30 cellular contexts compared by ENCODE assay signal in the genomic region with DNA sequence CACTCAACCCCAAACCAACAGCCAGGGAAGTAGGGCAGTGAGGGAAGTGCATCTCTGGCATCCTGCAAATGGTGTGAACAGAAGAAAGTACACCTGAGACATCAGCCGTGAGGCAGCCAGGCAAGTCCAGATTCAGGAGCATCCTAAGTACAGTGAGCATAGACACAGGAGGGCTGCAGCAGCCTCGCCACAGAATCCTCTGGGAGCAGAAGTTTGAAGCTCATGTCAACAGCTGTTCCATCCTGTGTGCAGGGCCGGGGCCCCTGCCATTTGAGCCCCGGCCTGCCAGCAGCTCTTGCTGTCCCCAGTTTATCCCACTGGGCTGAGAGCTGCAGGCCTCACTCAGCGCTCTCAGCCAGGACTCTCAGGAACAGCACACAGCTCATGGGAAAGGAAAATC. TPM values are rescaled to one million over a fixed set of nuclear protein-coding genes. Genes with fewer than 3 reads are reported as not detected.
"Had no signal": no experiment of that assay in that cellular context is flagged by ENCODE, and none has a peak within 500 bp of the region (broad histone marks: within the 10 kb centered on the region; RNA-seq: fewer than 3 reads in every experiment).

No MANE protein-coding gene starts in this region.

- H3K9me3 ChIP-seq: ascending aorta, breast epithelium, esophagus muscularis mucosa, gastrocnemius medialis had no signal

- ATAC-seq: activated CD4-positive, alpha-beta T cell treated with anti-CD3 and anti-CD28 coated beads for 36 hours; activated CD8-positive, alpha-beta T cell treated with anti-CD3 and anti-CD28 coated beads, Interleukin-2, amount 10 ng/mL, durations not matched to agents 7 days and 5 days; activated naive CD4-positive, alpha-beta T cell treated with anti-CD3 and anti-CD28 coated beads, Interleukin-2, amount 50 U/mL, for 72 hours; activated T-cell treated with anti-CD3 and anti-CD28 coated beads, Interleukin-2, amount 50 U/mL, for 72 hours; gastrocnemius medialis had no signal

- H3K4me1 ChIP-seq: ascending aorta, breast epithelium, esophagus muscularis mucosa, foreskin keratinocyte, gastrocnemius medialis had no signal

- H3K27me3 ChIP-seq: ascending aorta, breast epithelium, cardiac muscle cell, dorsolateral prefrontal cortex, esophagus muscularis mucosa, gastrocnemius medialis had no signal

- H3K4me3 ChIP-seq: ascending aorta, breast epithelium, cardiac muscle cell, coronary artery, dorsolateral prefrontal cortex, esophagus muscularis mucosa, gastrocnemius medialis had no signal

- H3K36me3 ChIP-seq: ascending aorta, breast epithelium, cardiac muscle cell, esophagus muscularis mucosa, gastrocnemius medialis had no signal

- H3K27ac ChIP-seq: ascending aorta, breast epithelium, cardiac muscle cell, coronary artery, dorsolateral prefrontal cortex, esophagus muscularis mucosa, foreskin keratinocyte, gastrocnemius medialis had no signal

- DNase-seq: activated CD4-positive, alpha-beta memory T cell treated with anti-CD3 and anti-CD28 coated beads for 36 hours; activated CD4-positive, alpha-beta T cell treated with anti-CD3 and anti-CD28 coated beads for 36 hours; activated CD4-positive, alpha-beta T cell treated with anti-CD3 and anti-CD28 coated beads, Interleukin-2, amount 10 ng/mL, durations not matched to agents 24 days and 14 days; activated CD4-positive, CD25-positive, alpha-beta regulatory T cell; activated CD4-positive, CD25-positive, alpha-beta regulatory T cell treated with anti-CD3 and anti-CD28 coated beads, Interleukin-2, amount 50 U/mL, for 72 hours; activated CD8-positive, alpha-beta memory T cell treated with anti-CD3 and anti-CD28 coated beads, Interleukin-2, amount 50 U/mL, for 48 hours; activated CD8-positive, alpha-beta T cell treated with anti-CD3 and anti-CD28 coated beads, Interleukin-2, amount 10 ng/mL, durations not matched to agents 7 days and 5 days; activated gamma-delta T cell; activated naive CD4-positive, alpha-beta T cell; activated naive CD4-positive, alpha-beta T cell treated with anti-CD3 and anti-CD28 coated beads, Interleukin-2, amount 10 ng/mL, durations not matched to agents 7 days and 5 days; activated naive CD8-positive, alpha-beta T cell treated with anti-CD3 and anti-CD28 coated beads, Interleukin-2, amount 10 ng/mL, durations not matched to agents 7 days and 5 days; activated T-cell treated with anti-CD3 and anti-CD28 coated beads for 4 hours; activated T-cell treated with anti-CD3 and anti-CD28 coated beads, Interleukin-2, amount 50 U/mL, for 24 hours; activated T-cell treated with anti-CD3 and anti-CD28 coated beads, Interleukin-2, amount 50 U/mL, for 72 hours; dorsolateral prefrontal cortex; effector memory CD4-positive, alpha-beta T cell; endodermal cell; erythroblast; foreskin keratinocyte; gastrocnemius medialis; glutamatergic neuron; T-helper 2 cell had no signal

RNA-seq across cellular contexts. Expression of gene LOXHD1, which starts 14.5 kb away (rescaled TPM):
- total RNA-seq: activated CD4-positive, alpha-beta T cell treated with anti-CD3 and anti-CD28 coated beads, Interleukin-2, amount 10 ng/mL, durations not matched to agents 24 days and 14 days; activated CD8-positive, alpha-beta memory T cell treated with anti-CD3 and anti-CD28 coated beads for 36 hours; ascending aorta; foreskin keratinocyte; T-helper 1 cell treated with Interleukin-12 subunit alpha and Interleukin-12 subunit beta and Interleukin-4 antibody, amounts not matched to agents 30 ng/mL and 1 ng/mL, for 36 hours had no signal
- polyA plus RNA-seq: cardiac muscle cell, foreskin keratinocyte had no signal
